Comparison of ENCODE assay signal across 8 cellular contexts in the genomic region with DNA sequence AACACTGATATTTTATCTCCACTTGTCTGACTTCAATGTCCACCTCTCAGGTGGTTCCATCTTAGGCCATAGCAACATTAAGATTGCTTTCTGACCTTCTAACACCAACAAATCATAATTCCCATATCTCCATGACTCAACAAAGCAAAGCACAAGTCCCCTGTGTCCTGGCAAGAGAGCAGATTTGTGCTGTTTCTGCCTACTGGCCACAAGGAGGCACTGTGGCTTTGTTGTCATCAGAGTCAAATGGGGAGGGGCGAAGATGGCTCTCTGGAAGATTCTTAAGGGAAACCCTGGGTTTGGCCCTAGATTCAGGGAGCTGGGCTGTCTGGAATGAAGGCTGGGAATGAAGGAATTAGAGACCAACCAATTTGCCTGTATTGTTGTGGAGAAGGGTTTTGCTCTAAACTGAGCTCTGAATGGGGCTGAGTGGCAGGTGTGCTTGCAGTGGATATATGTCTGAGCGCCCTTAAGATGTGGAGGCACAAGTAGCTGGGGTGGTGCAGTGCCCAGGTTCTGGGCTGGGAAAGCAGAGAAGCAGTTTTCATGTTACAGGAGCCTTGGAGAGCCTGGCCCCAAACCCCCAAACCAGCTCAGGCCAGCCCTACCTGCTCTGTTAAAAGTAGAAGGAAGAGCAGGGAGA.
DNase-seq lines count a peak whose midpoint lies in the region; ATAC-seq, FAIRE-seq and TF ChIP-seq lines count a peak whose summit lies in the region.

No MANE protein-coding gene starts in this region.

- H3K4me1 ChIP-seq in RWPE2 (ENCODE audit: insufficient read depth, poor library complexity, severe bottlenecking) (no peaks in the 10 kb centered on the region), tibial artery (no peaks in the 10 kb centered on the region)

- no peak overlapping the region for H3K4me3 ChIP-seq in RWPE2 (ENCODE audit: severe bottlenecking)
- no peak overlapping the region for H3K4me3 ChIP-seq in tibial artery

- intact Hi-C loops in tibial artery (cut with DNase I; ENCODE audit: low total_unique reads): no loop called here

- no peak overlapping the region for H3K27ac ChIP-seq in RWPE2 (ENCODE audit: poor library complexity, severe bottlenecking)
- H3K27ac ChIP-seq in tibial artery: no peak overlapping the region

- DNase-seq in D721Med (ENCODE audit: insufficient read length, low spot score) (no peak), GM19239 (ENCODE audit: insufficient read length, low spot score) (peak; percentile 36), RWPE2 (ENCODE audit: low spot score) (no peak), cerebellar cortex (ENCODE audit: low spot score) (peak; percentile 29), midbrain (lab: John Stamatoyannopoulos, UW) (peak; percentile 49), NCI-H2196 treated with DMSO at 0.1 percent for 48 hours (lab: John Stamatoyannopoulos, UW; ENCODE audit: unreplicated experiment) (no peak), tibial artery (no peak)

- FAIRE-seq in D721Med (lab: Jason Lieb, UNC): no peak
- peak; percentile 96 for FAIRE-seq in GM19239 (lab: Jason Lieb, UNC)

- H3K9me3 ChIP-seq in RWPE2 (ENCODE audit: severe bottlenecking): no peaks in the 10 kb centered on the region
- no peaks in the 10 kb centered on the region for H3K9me3 ChIP-seq in tibial artery

- TF ChIP-seq CTCF in D721Med (IDR thresholded peaks at IDR 0.05; ENCODE audit: insufficient read depth, missing control alignments) (peak; percentile 34), RWPE2 (IDR thresholded peaks at IDR 0.05; ENCODE audit: poor library complexity, severe bottlenecking) (peak; percentile 55), tibial artery (IDR thresholded peaks at IDR 0.05) (no peak)

- no peaks in the 10 kb centered on the region for H3K36me3 ChIP-seq in RWPE2 (ENCODE audit: low read depth)
- H3K36me3 ChIP-seq in tibial artery: no peaks in the 10 kb centered on the region

- no peaks in the 10 kb centered on the region for H3K27me3 ChIP-seq in RWPE2 (ENCODE audit: insufficient read depth, poor library complexity, severe bottlenecking)
- H3K27me3 ChIP-seq in tibial artery: no peaks in the 10 kb centered on the region

- peak; percentile 87 for ATAC-seq in HG03159 (IDR thresholded peaks at IDR 0.05; ENCODE audit: unreplicated experiment)
- no peak for ATAC-seq in RWPE2 (ENCODE audit: low read depth)

Comparison
In these comparisons a context has a peak if more than half of its experiments do, and no peak if none do; other contexts are left out.
1. DNase-seq: peak in GM19239 (single experiment), cerebellar cortex (single experiment) and midbrain (single experiment); none in D721Med (single experiment), RWPE2 (single experiment), NCI-H2196 treated with DMSO at 0.1 percent for 48 hours (single experiment) and tibial artery (0 of 2).
2. CTCF ChIP-seq: peak in D721Med (single experiment) and RWPE2 (single experiment); none in tibial artery (0 of 2).